Comparison of ENCODE assay signal across 12 cellular contexts in the genomic region with DNA sequence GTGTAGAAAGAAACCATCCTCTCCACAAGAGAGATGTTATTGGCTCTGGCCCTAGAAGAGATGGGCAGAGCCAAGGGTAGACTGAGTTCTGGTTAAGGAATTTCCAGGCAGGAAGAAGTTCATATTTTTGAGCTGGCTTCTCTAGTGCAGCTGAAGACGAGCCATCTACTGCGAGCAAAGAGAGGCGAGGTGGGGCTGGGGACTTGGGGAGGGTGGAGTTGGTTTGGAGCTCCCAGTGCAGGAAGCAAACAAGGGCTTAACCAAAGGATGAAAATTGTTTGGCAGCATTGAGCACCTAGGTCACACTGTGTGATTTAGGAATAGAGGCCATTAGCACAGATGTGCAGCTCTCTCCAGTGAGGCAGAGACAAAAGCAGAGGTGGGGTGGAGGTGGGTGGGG.
A peak's percentile ranks its signal among the peaks of the same experiment; 100 is the strongest.
DNase-seq lines count a peak whose midpoint lies in the region; ATAC-seq and TF ChIP-seq lines count a peak whose summit lies in the region.
"Had no signal": no experiment of that assay in that cellular context is flagged by ENCODE, and none has a peak within 500 bp of the region (broad histone marks: within the 10 kb centered on the region; RNA-seq: fewer than 3 reads in every experiment).

No MANE protein-coding gene starts in this region.

- H3K36me3 ChIP-seq in heart right ventricle (no peaks in the 10 kb centered on the region), sigmoid colon (no peaks in the 10 kb centered on the region)

- H3K27me3 ChIP-seq in heart right ventricle (no peaks in the 10 kb centered on the region), sigmoid colon (no peaks in the 10 kb centered on the region)

- H3K27ac ChIP-seq in heart right ventricle (peak overlapping the region; percentile 17 to 78 (median 51)), sigmoid colon (peak overlapping the region; percentile 93 to 96 (median 96))

- intact Hi-C loops in Right ventricle myocardium inferior (cut with DNase I): no loop called here
- intact Hi-C loops in left cardiac atrium (cut with DNase I): loop anchor here in 1 of 2 donors (5.0 kb wide), 1 partner anchor 74 kb away; no protein-coding TSS in a partner anchor
- intact Hi-C loops in heart right ventricle (cut with DNase I): no loop called here
- intact Hi-C loops in sigmoid colon (cut with DNase I): no loop called here

- TF ChIP-seq EP300 in sigmoid colon (IDR thresholded peaks at IDR 0.05): no peak

- TF ChIP-seq POLR2A in sigmoid colon (IDR thresholded peaks at IDR 0.05): no peak

- WGBS in heart right ventricle, 2 donors: 36 to 72% methylated on average over 3 of the region's 3 CpGs
- WGBS in sigmoid colon, 2 donors: 59 to 61% methylated on average over 3 of the region's 3 CpGs

- DNase-seq in Right ventricle myocardium inferior (ENCODE audit: missing footprints): no peak
- DNase-seq in left cardiac atrium: no peak
- no peak for DNase-seq in heart right ventricle
- DNase-seq in sigmoid colon: peak; percentile 78
- DNase-seq in DMS114 treated with DMSO at 0.1 percent for 48 hours (lab: John Stamatoyannopoulos, UW; ENCODE audit: unreplicated experiment): no peak
- no peak for DNase-seq in DMS 273 (lab: John Stamatoyannopoulos, UW; ENCODE audit: unreplicated experiment)
- DNase-seq: activated CD8-positive, alpha-beta T cell treated with anti-CD3 and anti-CD28 coated beads for 36 hours; activated gamma-delta T cell treated with Interleukin-2 at 50 U/mL for 16 hours; NCI-H524 treated with DMSO at 0.1 percent for 48 hours; RPMI8226 had no signal

- TF ChIP-seq CTCF in heart right ventricle (IDR thresholded peaks at IDR 0.05): no peak
- TF ChIP-seq CTCF in sigmoid colon (IDR thresholded peaks at IDR 0.05): no peak

- ATAC-seq in Right ventricle myocardium inferior (peak; percentile 52), left cardiac atrium (no peak), heart right ventricle (peak in 5 of 8 donors; percentile 8 to 46 (median 40)), GM21390 (IDR thresholded peaks at IDR 0.05; ENCODE audit: unreplicated experiment) (no peak), GM21786 (IDR thresholded peaks at IDR 0.05; ENCODE audit: unreplicated experiment) (no peak)
- ATAC-seq: activated CD8-positive, alpha-beta T cell treated with anti-CD3 and anti-CD28 coated beads for 36 hours had no signal

- H3K9me3 ChIP-seq in heart right ventricle (no peaks in the 10 kb centered on the region), sigmoid colon (no peaks in the 10 kb centered on the region)

- H3K4me3 ChIP-seq in heart right ventricle (no peak overlapping the region), sigmoid colon (no peak overlapping the region)

- peaks cover 27 to 74% (median 56%) of the 10 kb centered on the region in 9 donors for H3K4me1 ChIP-seq in heart right ventricle
- H3K4me1 ChIP-seq in sigmoid colon: peaks cover 0 to 80% (median 60%) of the 10 kb centered on the region in 4 donors

Comparison
In these comparisons a context has a peak if more than half of its experiments do, and no peak if none do; other contexts are left out.
1. ATAC-seq: peak in Right ventricle myocardium inferior (single experiment) and heart right ventricle (5 of 8); none in left cardiac atrium (0 of 2), GM21390 (single experiment) and GM21786 (single experiment).